16 cellular contexts compared by ENCODE assay signal in the genomic region with DNA sequence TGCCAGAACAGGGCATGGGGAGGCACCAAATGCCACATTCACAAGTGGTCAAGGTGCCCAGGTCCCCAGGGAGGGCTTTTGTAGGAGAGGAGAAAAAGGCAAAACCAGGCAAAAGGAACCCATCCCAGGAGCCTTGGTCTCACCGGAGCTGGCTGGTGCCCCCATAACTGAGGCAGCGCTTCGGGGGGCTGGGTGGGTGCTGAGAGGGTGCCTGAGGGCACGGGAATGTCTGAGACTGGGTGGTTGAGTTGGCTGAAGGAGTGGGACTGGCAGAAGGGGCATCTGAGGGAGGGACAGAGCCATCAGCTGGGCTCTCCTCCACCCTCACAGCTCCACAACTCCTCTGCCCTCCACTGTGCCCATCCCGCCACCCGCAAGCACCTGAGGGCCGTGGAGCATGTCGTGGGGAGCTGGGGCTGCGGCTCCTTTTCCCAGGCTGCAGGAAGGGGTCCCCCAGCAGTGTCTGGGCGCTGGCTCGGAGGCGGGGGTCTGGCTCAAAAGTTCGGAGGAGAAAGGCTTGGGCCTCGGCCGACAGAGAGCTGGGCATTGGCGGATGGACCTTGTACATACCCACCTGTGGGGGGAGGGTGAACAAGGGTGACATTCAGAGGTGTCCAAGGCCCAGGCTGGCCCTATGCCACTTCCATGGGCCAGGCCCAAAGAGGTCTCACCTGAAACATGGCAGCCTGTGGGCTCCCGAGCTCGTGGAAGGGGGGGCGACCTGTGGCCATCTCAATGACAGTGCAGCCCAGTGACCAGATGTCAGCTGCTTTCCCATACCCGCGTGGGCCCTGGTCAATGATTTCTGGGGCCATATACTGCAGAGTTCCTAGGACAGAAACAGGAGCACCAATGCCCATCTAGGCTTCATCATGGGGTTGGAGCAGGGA. TPM values are rescaled to one million over a fixed set of nuclear protein-coding genes. Genes with fewer than 3 reads are reported as not detected.
DNase-seq lines count a peak whose midpoint lies in the region; ATAC-seq, FAIRE-seq and TF ChIP-seq lines count a peak whose summit lies in the region.
"Had no signal": no experiment of that assay in that cellular context is flagged by ENCODE, and none has a peak within 500 bp of the region (broad histone marks: within the 10 kb centered on the region; RNA-seq: fewer than 3 reads in every experiment).

No MANE protein-coding gene starts in this region.

- H3K27me3 Mint-ChIP-seq in activated naive CD4-positive, alpha-beta T cell treated with anti-CD3 and anti-CD28 coated beads, Interleukin-2, amount 50 U/mL, for 24 hours, result no peaks in the 10 kb centered on the region
- no peaks in the 10 kb centered on the region for H3K27me3 Mint-ChIP-seq in activated naive CD4-positive, alpha-beta T cell treated with anti-CD3 and anti-CD28 coated beads for 36 hours (ENCODE audit: low read depth)

- no peak for DNase-seq in activated naive CD4-positive, alpha-beta T cell treated with anti-CD3 and anti-CD28 coated beads for 36 hours
- DNase-seq in NT2/D1 (ENCODE audit: low read depth, low spot score), result no peak
- DNase-seq in bronchial epithelial cell (ENCODE audit: low read depth), result no peak
- no peak for DNase-seq in stimulated activated effector memory CD8-positive, alpha-beta T cell treated with anti-CD3 and anti-CD28 coated beads, Interleukin-12 subunit alpha, Interleukin-12 subunit beta, amount 100 ng/mL, for 72 hours (ENCODE audit: low spot score in 2 of 2)
- no peak for DNase-seq in COLO668 (lab: John Stamatoyannopoulos, UW; ENCODE audit: unreplicated experiment)
- no peak for DNase-seq in SW480 (ENCODE audit: low spot score)
- no peak for DNase-seq in frontal cortex (ENCODE audit: low spot score in 2 of 2)
- DNase-seq: NCI-H2107 had no signal

- no peak overlapping the region for H3K27ac Mint-ChIP-seq in activated naive CD4-positive, alpha-beta T cell treated with anti-CD3 and anti-CD28 coated beads, Interleukin-2, amount 50 U/mL, for 24 hours
- H3K27ac Mint-ChIP-seq in activated naive CD4-positive, alpha-beta T cell treated with anti-CD3 and anti-CD28 coated beads for 36 hours, result no peak overlapping the region
- peak overlapping the region; percentile 83 for H3K27ac Mint-ChIP-seq in stimulated activated effector memory CD8-positive, alpha-beta T cell treated with anti-CD3 and anti-CD28 coated beads, Interleukin-12 subunit alpha, Interleukin-12 subunit beta, amount 100 ng/mL, for 72 hours
- H3K27ac Mint-ChIP-seq: mesothelial cell of epicardium had no signal

- H3K36me3 Mint-ChIP-seq in activated naive CD4-positive, alpha-beta T cell treated with anti-CD3 and anti-CD28 coated beads, Interleukin-2, amount 50 U/mL, for 24 hours, result no peaks in the 10 kb centered on the region
- no peaks in the 10 kb centered on the region for H3K36me3 Mint-ChIP-seq in activated naive CD4-positive, alpha-beta T cell treated with anti-CD3 and anti-CD28 coated beads for 36 hours (ENCODE audit: low read depth)
- peaks cover 43% of the 10 kb centered on the region for H3K36me3 Mint-ChIP-seq in stimulated activated effector memory CD8-positive, alpha-beta T cell treated with anti-CD3 and anti-CD28 coated beads, Interleukin-12 subunit alpha, Interleukin-12 subunit beta, amount 100 ng/mL, for 72 hours

- H3K27me3 ChIP-seq in NT2/D1 (ENCODE audit: insufficient read depth, insufficient read length), result peaks cover 20% of the 10 kb centered on the region
- no peaks in the 10 kb centered on the region for H3K27me3 ChIP-seq in bronchial epithelial cell (ENCODE audit: control insufficient read depth, insufficient read depth, low read length)
- H3K27me3 ChIP-seq: esophagus muscularis mucosa, SJSA1 had no signal

- no peak for TF ChIP-seq CTCF in bronchial epithelial cell (IDR thresholded peaks at IDR 0.05; ENCODE audit: insufficient read depth, low read length, severe bottlenecking)

- H3K4me1 ChIP-seq in NT2/D1 (ENCODE audit: insufficient read depth, insufficient read length), result peaks cover 23% of the 10 kb centered on the region
- H3K4me1 ChIP-seq: SJSA1 had no signal

- intact Hi-C loops in activated naive CD4-positive, alpha-beta T cell treated with anti-CD3 and anti-CD28 coated beads for 36 hours (cut with micrococcal nuclease), result no loop called here

- H3K4me3 Mint-ChIP-seq in activated naive CD4-positive, alpha-beta T cell treated with anti-CD3 and anti-CD28 coated beads, Interleukin-2, amount 50 U/mL, for 24 hours, result peak overlapping the region; percentile 79
- no peak overlapping the region for H3K4me3 Mint-ChIP-seq in activated naive CD4-positive, alpha-beta T cell treated with anti-CD3 and anti-CD28 coated beads for 36 hours
- H3K4me3 Mint-ChIP-seq in stimulated activated effector memory CD8-positive, alpha-beta T cell treated with anti-CD3 and anti-CD28 coated beads, Interleukin-12 subunit alpha, Interleukin-12 subunit beta, amount 100 ng/mL, for 72 hours, result peak overlapping the region; percentile 86

- H3K36me3 ChIP-seq in NT2/D1 (ENCODE audit: insufficient read depth, insufficient read length, low read length) (peaks cover 71% of the 10 kb centered on the region), bronchial epithelial cell (ENCODE audit: control insufficient read depth, insufficient read depth, low read length) (peaks cover 56% of the 10 kb centered on the region)

- FAIRE-seq in bronchial epithelial cell (lab: Jason Lieb, UNC) (peak; percentile 36), frontal cortex (lab: Jason Lieb, UNC) (no peak)

- peaks cover 40% of the 10 kb centered on the region for H3K4me1 Mint-ChIP-seq in activated naive CD4-positive, alpha-beta T cell treated with anti-CD3 and anti-CD28 coated beads, Interleukin-2, amount 50 U/mL, for 24 hours
- peaks cover 38% of the 10 kb centered on the region for H3K4me1 Mint-ChIP-seq in activated naive CD4-positive, alpha-beta T cell treated with anti-CD3 and anti-CD28 coated beads for 36 hours (ENCODE audit: low read depth)
- H3K4me1 Mint-ChIP-seq in stimulated activated effector memory CD8-positive, alpha-beta T cell treated with anti-CD3 and anti-CD28 coated beads, Interleukin-12 subunit alpha, Interleukin-12 subunit beta, amount 100 ng/mL, for 72 hours, result peaks cover 43% of the 10 kb centered on the region

- H3K4me3 ChIP-seq in NT2/D1 (ENCODE audit: insufficient read length, low read depth) (no peak overlapping the region), bronchial epithelial cell (ENCODE audit: low read depth, low read length) (no peak overlapping the region)
- H3K4me3 ChIP-seq: SJSA1 had no signal

- ATAC-seq in stimulated activated effector memory CD8-positive, alpha-beta T cell treated with anti-CD3 and anti-CD28 coated beads, Interleukin-12 subunit alpha, Interleukin-12 subunit beta, amount 100 ng/mL, for 72 hours, result no peak

- H3K9me3 ChIP-seq in NT2/D1 (ENCODE audit: insufficient read depth, low read length), result no peaks in the 10 kb centered on the region
- H3K9me3 ChIP-seq: esophagus muscularis mucosa, SJSA1 had no signal

- no peaks in the 10 kb centered on the region for H3K9me3 Mint-ChIP-seq in activated naive CD4-positive, alpha-beta T cell treated with anti-CD3 and anti-CD28 coated beads, Interleukin-2, amount 50 U/mL, for 24 hours
- H3K9me3 Mint-ChIP-seq in activated naive CD4-positive, alpha-beta T cell treated with anti-CD3 and anti-CD28 coated beads for 36 hours, result no peaks in the 10 kb centered on the region
- H3K9me3 Mint-ChIP-seq in stimulated activated effector memory CD8-positive, alpha-beta T cell treated with anti-CD3 and anti-CD28 coated beads, Interleukin-12 subunit alpha, Interleukin-12 subunit beta, amount 100 ng/mL, for 72 hours, result no peaks in the 10 kb centered on the region
- H3K9me3 Mint-ChIP-seq: mesothelial cell of epicardium had no signal

- H3K9ac ChIP-seq in NT2/D1 (ENCODE audit: insufficient read length, low read depth), result peak overlapping the region; percentile 45

- CTCF ChIA-PET in activated naive CD4-positive, alpha-beta T cell treated with anti-CD3 and anti-CD28 coated beads for 36 hours (lab: Charles Lee), result interaction anchor here (0.7 to 5.2 kb wide), 28 partner anchors 8 to 440 kb away, joined by 3 to 38 read pairs (median 8); a partner anchor contains a TSS

RNA-seq across cellular contexts. Expression of a gene that starts 8.5 kb away (rescaled TPM):
- 1 to 10 TPM; 5.2 to 5.3 TPM for total RNA-seq in activated naive CD4-positive, alpha-beta T cell treated with anti-CD3 and anti-CD28 coated beads for 36 hours
- total RNA-seq in bronchial epithelial cell (12.1 and 17.2 TPM in 2 replicates), frontal cortex (0.82 TPM)

RNA-seq across cellular contexts. Expression of a gene that starts 16.3 kb away (rescaled TPM):
- not detected for total RNA-seq in activated naive CD4-positive, alpha-beta T cell treated with anti-CD3 and anti-CD28 coated beads for 36 hours
- 0.26 TPM in 2 replicates for total RNA-seq in bronchial epithelial cell
- total RNA-seq in frontal cortex, result not detected
- total RNA-seq: HT1080; SJSA1; T-helper 2 cell treated with Interferon-gamma antibody and Interleukin-4, amounts not matched to agents 100 ng/mL and 5 ng/mL, for 36 hours had no signal

RNA-seq across cellular contexts. Expression of a gene that starts 16.5 kb away (rescaled TPM):
- 10 to 100 TPM; 28.5 to 29.2 TPM for total RNA-seq in activated naive CD4-positive, alpha-beta T cell treated with anti-CD3 and anti-CD28 coated beads for 36 hours
- total RNA-seq in bronchial epithelial cell (31.9 and 86.3 TPM in 2 replicates), frontal cortex (not detected)

RNA-seq across cellular contexts. Expression of a gene that starts 24.9 kb away (rescaled TPM):
- total RNA-seq in activated naive CD4-positive, alpha-beta T cell treated with anti-CD3 and anti-CD28 coated beads for 36 hours, result not detected
- 1.1 and 2.9 TPM in 2 replicates for total RNA-seq in bronchial epithelial cell
- not detected for total RNA-seq in frontal cortex
- total RNA-seq: aorta; esophagus muscularis mucosa; HT1080; pulmonary artery endothelial cell; SJSA1; T-helper 2 cell treated with Interferon-gamma antibody and Interleukin-4, amounts not matched to agents 100 ng/mL and 5 ng/mL, for 36 hours had no signal

RNA-seq across cellular contexts. Expression of a gene that starts 34.1 kb away (rescaled TPM):
- total RNA-seq in activated naive CD4-positive, alpha-beta T cell treated with anti-CD3 and anti-CD28 coated beads for 36 hours, result under 1 TPM; 0.64 to 0.74 TPM
- total RNA-seq in bronchial epithelial cell (not detected in 2 replicates), frontal cortex (0.41 TPM)

Comparison
In these comparisons a context has a peak if more than half of its experiments do, and no peak if none do; other contexts are left out.
1. RNA of a gene that starts 16.5 kb away (total RNA-seq): 31.9 to 86.3 TPM in bronchial epithelial cell and 28.5 to 29.2 TPM in activated naive CD4-positive, alpha-beta T cell treated with anti-CD3 and anti-CD28 coated beads for 36 hours; not detected in frontal cortex (single experiment); every median in the first group is over 10 times any median in the second.